In the genomic region with DNA sequence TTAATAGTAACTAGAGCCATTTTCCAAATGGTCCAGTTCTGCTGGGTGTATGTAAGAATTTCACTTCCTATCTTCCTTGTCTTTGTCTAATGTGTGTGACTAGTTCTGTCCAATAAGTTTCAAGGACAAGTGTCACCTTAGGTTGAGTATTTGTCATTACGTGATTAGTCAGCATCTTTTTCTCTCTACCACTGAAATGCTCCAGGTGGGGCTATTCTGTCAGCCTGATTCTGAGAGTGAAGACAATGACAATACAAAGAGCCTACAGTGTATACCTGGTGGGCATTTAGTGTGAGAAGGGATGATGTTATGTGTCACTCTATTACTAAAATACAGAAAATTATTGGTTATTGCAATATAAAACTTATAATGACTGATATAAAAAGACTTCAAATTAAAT, we compare ENCODE assay signal across 20 cellular contexts.
A peak's percentile ranks its signal among the peaks of the same experiment; 100 is the strongest.
DNase-seq lines count a peak whose midpoint lies in the region; ATAC-seq and TF ChIP-seq lines count a peak whose summit lies in the region.
"Had no signal": no experiment of that assay in that cellular context is flagged by ENCODE, and none has a peak within 500 bp of the region (broad histone marks: within the 10 kb centered on the region; RNA-seq: fewer than 3 reads in every experiment).

No MANE protein-coding gene starts in this region.

- no peak overlapping the region for H2BK5ac ChIP-seq in H9 (ENCODE audit: insufficient read length, low read length)

- no peak for DNase-seq in H9
- DNase-seq in OCI-LY7 (ENCODE audit: low spot score), result no peak
- DNase-seq in islet precursor cell, result peak; percentile 45
- no peak for DNase-seq in activated CD4-positive, alpha-beta T cell treated with anti-CD3 and anti-CD28 coated beads for 48 hours
- DNase-seq in stimulated activated CD4-positive, alpha-beta T cell treated with anti-CD3 and anti-CD28 coated beads, Interleukin-15, amount 100 ng/mL, for 24 hours, result no peak
- no peak for DNase-seq in NCI-H1105 treated with DMSO at 0.1 percent for 48 hours (lab: John Stamatoyannopoulos, UW)
- DNase-seq: activated CD4-positive, alpha-beta memory T cell treated with anti-CD3 and anti-CD28 coated beads, Interleukin-2, amount 10 ng/mL, durations not matched to agents 7 days and 5 days; activated naive CD4-positive, alpha-beta T cell treated with anti-CD3 and anti-CD28 coated beads for 36 hours; activated T-cell treated with anti-CD3 and anti-CD28 coated beads, Interleukin-2, amount 50 U/mL, for 1 hour; AML-193; aorta; cerebellar nuclear complex; GM23248; heart left ventricle; SHP77; stimulated activated CD4-positive, alpha-beta T cell treated with anti-CD3 and anti-CD28 coated beads, Interleukin-12 subunit alpha, Interleukin-12 subunit beta, amount 100 ng/mL, for 4 hours; testis had no signal

- TF ChIP-seq CTCF in GM12872 (IDR thresholded peaks at IDR 0.05; ENCODE audit: insufficient read depth, low read depth, low read length) (0 out of 3 replicates have a peak, but pooled peaks have one; percentile 10), H9 (conservative IDR thresholded peaks at IDR 0.05) (peak; percentile 68), OCI-LY7 (conservative IDR thresholded peaks at IDR 0.05; ENCODE audit: low read length) (0 out of 2 replicates have a peak, but pooled peaks have one; percentile 25)

- no peak overlapping the region for H3K23ac ChIP-seq in H9 (ENCODE audit: insufficient read length, low read depth, low read length)

- intact Hi-C loops in OCI-LY7 (cut with micrococcal nuclease; ENCODE audit: unreplicated experiment), result no loop called here

- H3K9me3 ChIP-seq in H9 (ENCODE audit: control insufficient read depth, low read depth, low read length), result no peaks in the 10 kb centered on the region
- no peaks in the 10 kb centered on the region for H3K9me3 ChIP-seq in OCI-LY7 (ENCODE audit: low read length)
- H3K9me3 ChIP-seq: testis had no signal

- H3K27ac ChIP-seq in H9 (ENCODE audit: insufficient read length, low read depth, low read length), result no peak overlapping the region
- H3K27ac ChIP-seq in OCI-LY7 (ENCODE audit: low read depth, low read length, poor library complexity, severe bottlenecking), result no peak overlapping the region
- H3K27ac ChIP-seq: GM23248, heart left ventricle, testis had no signal

- no peak overlapping the region for H3K9ac ChIP-seq in H9 (ENCODE audit: extremely low read depth, insufficient read length, low read length)
- H3K9ac ChIP-seq: GM23248 had no signal

- H3K27me3 ChIP-seq in H9 (ENCODE audit: insufficient read depth, low read length), result no peaks in the 10 kb centered on the region
- H3K27me3 ChIP-seq: heart left ventricle, testis had no signal

- H3K23me2 ChIP-seq in H9 (ENCODE audit: insufficient read length, low read depth, low read length, poor library complexity, severe bottlenecking), result no peaks in the 10 kb centered on the region

- H4K20me1 ChIP-seq in H9 (ENCODE audit: control insufficient read depth, insufficient read depth, insufficient read length), result no peaks in the 10 kb centered on the region
- H4K20me1 ChIP-seq in OCI-LY7 (ENCODE audit: insufficient read depth, low read length), result no peaks in the 10 kb centered on the region

- no CpG with 5 or more reads among the region's 1 CpG for WGBS in H9 (ENCODE audit: extremely low coverage, insufficient read length, low lambda C conversion rate)

- no peak overlapping the region for H3K14ac ChIP-seq in H9 (ENCODE audit: insufficient read depth, low read length)

- no peak overlapping the region for H4K8ac ChIP-seq in H9 (replicated peaks; ENCODE audit: insufficient read length, low read depth, low read length)

- H2AK5ac ChIP-seq in H9 (ENCODE audit: insufficient read length, low read length), result no peak overlapping the region

- no peak overlapping the region for H3K56ac ChIP-seq in H9 (ENCODE audit: insufficient read length, low read depth, low read length)

- H3K4me2 ChIP-seq in H9 (ENCODE audit: insufficient read depth, insufficient read length, low read length) (no peak overlapping the region), OCI-LY7 (ENCODE audit: low read length) (no peak overlapping the region)

- H2BK120ac ChIP-seq in H9 (ENCODE audit: low read depth, low read length, poor library complexity, severe bottlenecking), result no peak overlapping the region

- CTCF ChIA-PET in OCI-LY7 (lab: Charles Lee; ENCODE audit: unreplicated experiment), result no interaction called here

- no TSS peak for BruUV-seq in OCI-LY7 (replicated peaks; lab: Mats Ljungman, UMichigan)

- no peak overlapping the region for H4K91ac ChIP-seq in H9 (ENCODE audit: insufficient read length, low read depth, low read length)

- H4K5ac ChIP-seq in H9 (ENCODE audit: insufficient read length, low read depth, low read length), result no peak overlapping the region

- H3K9me2 ChIP-seq in OCI-LY7 (ENCODE audit: insufficient read depth, low read length), result no peaks in the 10 kb centered on the region

- peaks cover 5 to 8% of the 10 kb centered on the region in 2 experiments; a peak in 4 of 5 replicates for H3K9me3 Mint-ChIP-seq in H9
- H3K9me3 Mint-ChIP-seq: activated CD4-positive, alpha-beta memory T cell treated with anti-CD3 and anti-CD28 coated beads, Interleukin-2, amount 10 ng/mL, durations not matched to agents 7 days and 5 days had no signal

- H3T11ph ChIP-seq in H9 (ENCODE audit: low read length), result no peak overlapping the region

- no peak overlapping the region for H3K18ac ChIP-seq in H9 (ENCODE audit: insufficient read length, low read depth, low read length)

- H3K36me3 Mint-ChIP-seq in H9 (ENCODE audit: insufficient read depth in 1 of 3, low read depth in 3 of 3), result peaks cover 0 to 8% (median 5%) of the 10 kb centered on the region in 3 experiments; a peak in 3 of 7 replicates

- H3K4me1 ChIP-seq in H9 (ENCODE audit: insufficient read depth, low read length) (no peaks in the 10 kb centered on the region), OCI-LY7 (ENCODE audit: insufficient read depth, low read length, poor library complexity, severe bottlenecking) (no peaks in the 10 kb centered on the region)
- H3K4me1 ChIP-seq: heart left ventricle, testis had no signal

- no peaks in the 10 kb centered on the region for H3K27me3 Mint-ChIP-seq in H9 (ENCODE audit: low read depth)
- H3K27me3 Mint-ChIP-seq: activated CD4-positive, alpha-beta memory T cell treated with anti-CD3 and anti-CD28 coated beads, Interleukin-2, amount 10 ng/mL, durations not matched to agents 7 days and 5 days had no signal

- H2BK20ac ChIP-seq in H9 (ENCODE audit: low read depth, low read length, poor library complexity, severe bottlenecking), result no peak overlapping the region

- no peak overlapping the region for H3K4me3 Mint-ChIP-seq in H9
- H3K4me3 Mint-ChIP-seq: activated CD4-positive, alpha-beta memory T cell treated with anti-CD3 and anti-CD28 coated beads, Interleukin-2, amount 10 ng/mL, durations not matched to agents 7 days and 5 days; activated naive CD4-positive, alpha-beta T cell treated with anti-CD3 and anti-CD28 coated beads for 36 hours; nephron had no signal

- no peak overlapping the region for H3K4ac ChIP-seq in H9 (ENCODE audit: low read depth, low read length)

- POLR2A ChIA-PET in OCI-LY7 (lab: Charles Lee), result no interaction called here

- H3K79me2 ChIP-seq in H9 (ENCODE audit: insufficient read depth, low read length), result no peaks in the 10 kb centered on the region
- H3K79me2 ChIP-seq in OCI-LY7 (ENCODE audit: insufficient read depth, low read depth, low read length), result no peaks in the 10 kb centered on the region

- H2AFZ ChIP-seq in H9 (ENCODE audit: low read length) (no peak overlapping the region), OCI-LY7 (ENCODE audit: low read length) (no peak overlapping the region)
- H2AFZ ChIP-seq: GM23248 had no signal

- no peak overlapping the region for H2BK12ac ChIP-seq in H9 (ENCODE audit: insufficient read length, low read depth, low read length)

- H2BK15ac ChIP-seq in H9 (ENCODE audit: low read depth, low read length), result no peak overlapping the region

- H3K36me3 ChIP-seq in OCI-LY7 (ENCODE audit: insufficient read depth, low read length), result no peaks in the 10 kb centered on the region
- H3K36me3 ChIP-seq: heart left ventricle had no signal

- no peaks in the 10 kb centered on the region for H3K79me1 ChIP-seq in H9 (ENCODE audit: insufficient read depth, low read depth, low read length, poor library complexity, severe bottlenecking)

- H3K27ac Mint-ChIP-seq in H9, result peak overlapping the region in 1 of 3 experiments; percentile 5; a peak in 1 of 7 replicates
- H3K27ac Mint-ChIP-seq: activated CD4-positive, alpha-beta memory T cell treated with anti-CD3 and anti-CD28 coated beads, Interleukin-2, amount 10 ng/mL, durations not matched to agents 7 days and 5 days; activated naive CD4-positive, alpha-beta T cell treated with anti-CD3 and anti-CD28 coated beads for 36 hours; nephron had no signal

- no peak overlapping the region for H3K4me3 ChIP-seq in OCI-LY7 (ENCODE audit: low read depth, low read length, poor library complexity, severe bottlenecking)
- H3K4me3 ChIP-seq: GM23248, heart left ventricle, testis had no signal

- no peak for ATAC-seq in GM19467 (IDR thresholded peaks at IDR 0.05; ENCODE audit: unreplicated experiment)
- ATAC-seq: heart left ventricle had no signal

- peaks cover 2 to 3% of the 10 kb centered on the region in 2 experiments; a peak in 2 of 4 replicates for H3K4me1 Mint-ChIP-seq in H9
- H3K4me1 Mint-ChIP-seq: activated CD4-positive, alpha-beta memory T cell treated with anti-CD3 and anti-CD28 coated beads, Interleukin-2, amount 10 ng/mL, durations not matched to agents 7 days and 5 days had no signal

Comparison
In these comparisons a context has a peak if more than half of its experiments do, and no peak if none do; other contexts are left out.
1. CTCF ChIP-seq: peak in every context shown above with its lines; median percentile 68 in H9; 25 in OCI-LY7; 10 in GM12872.